8 cellular contexts compared by ENCODE assay signal in genomic region chr16:67000384-67001158, GRCh38. TPM values are rescaled to one million over a fixed set of nuclear protein-coding genes. Genes with fewer than 3 reads are reported as not detected.
DNase-seq lines count a peak whose midpoint lies in the region; ATAC-seq, FAIRE-seq and TF ChIP-seq lines count a peak whose summit lies in the region.

No MANE protein-coding gene starts in this region.

- TF ChIP-seq EP300 in A549 (IDR thresholded peaks at IDR 0.05), result no peak

- WGBS in A549 (ENCODE audit: missing lambda C conversion rate), result 28% methylated on average over 29 of the region's 75 CpGs
- WGBS in adrenal gland, 4 donors, result 1 to 5% (median 3%) methylated on average over 3 to 75 of the region's 75 CpGs
- 5% methylated on average over 75 of the region's 75 CpGs for WGBS in right cardiac atrium
- WGBS in psoas muscle, 3 donors, result 5 to 7% (median 6%) methylated on average over 55 to 74 of the region's 75 CpGs

- TF ChIP-seq CTCF in A549 (IDR thresholded peaks at IDR 0.05), result no peak
- TF ChIP-seq CTCF in adrenal gland (IDR thresholded peaks at IDR 0.05), result no peak
- no peak for TF ChIP-seq CTCF in psoas muscle (IDR thresholded peaks at IDR 0.05)

- peak overlapping the region; percentile 98 for H3K4me2 ChIP-seq in A549

- intact Hi-C loops in adrenal gland (cut with DNase I) (no loop called here), right cardiac atrium (cut with DNase I) (loop anchor here in 1 of 4 donors (10.0 kb wide), 1 partner anchor 414 kb away; the partner anchor contains the start of gene ZDHHC1), psoas muscle (cut with DNase I) (loop anchor here in 1 of 2 donors (5.0 kb wide), 1 partner anchor 38 kb away; the partner anchor contains the start of gene CES3)

- H3K27me3 ChIP-seq in H7 (ENCODE audit: control insufficient read depth, insufficient read depth, low read length) (peaks cover 48% of the 10 kb centered on the region), SJCRH30 (peaks cover 3% of the 10 kb centered on the region; the same call in 1 of the 2 replicates), adrenal gland (no peaks in the 10 kb centered on the region), right cardiac atrium (ENCODE audit: control insufficient read depth, insufficient read depth) (no peaks in the 10 kb centered on the region), psoas muscle (ENCODE audit: insufficient read depth in 3 of 3, low read length in 2 of 3) (no peaks in the 10 kb centered on the region)

- CTCF ChIA-PET in A549 (lab: Yijun Ruan, JAX), result interaction anchor here (1.0 to 5.9 kb wide), 4 partner anchors 17 to 178 kb away, joined by 4 to 25 read pairs (median 5); no protein-coding TSS in a partner anchor

- H3K27ac ChIP-seq in A549 (peak overlapping the region; percentile 79 to 82; a peak in 5 of 6 replicates), SJCRH30 (no peak overlapping the region), adrenal gland (peak overlapping the region in 2 of 5 donors; percentile 7 to 50), right cardiac atrium (ENCODE audit: low read length) (no peak overlapping the region), psoas muscle (peak overlapping the region; percentile 1)

- POLR2A ChIA-PET in A549 (lab: Yijun Ruan, JAX), result no interaction called here

- TF ChIP-seq POLR2A in A549 (IDR thresholded peaks at IDR 0.05; ENCODE audit: low read length), result peak; percentile 32
- TF ChIP-seq POLR2A in adrenal gland (IDR thresholded peaks at IDR 0.05), result no peak

- peak in 1 of 2 experiments; percentile 58 for DNase-seq in A549 (ENCODE audit: low read depth in 1 of 2, low spot score in 1 of 2)
- DNase-seq in H7, result peak; percentile 98
- peak; percentile 24 to 42 for DNase-seq in SJCRH30
- peak; percentile 32 to 88 (median 57) for DNase-seq in adrenal gland
- DNase-seq in right cardiac atrium, result peak; percentile 51 to 81 (median 79)
- peak; percentile 57 to 73 for DNase-seq in psoas muscle

- H3K9me3 ChIP-seq in A549 (no peaks in the 10 kb centered on the region), SJCRH30 (replicated peaks) (no peaks in the 10 kb centered on the region), adrenal gland (replicated peaks in 1 of 3) (no peaks in the 10 kb centered on the region), right cardiac atrium (ENCODE audit: control insufficient read depth, low read length) (no peaks in the 10 kb centered on the region), psoas muscle (no peaks in the 10 kb centered on the region)

- no peak for TF ChIP-seq RAD21 in A549 (conservative IDR thresholded peaks at IDR 0.05 in 1 of 2, IDR thresholded peaks at IDR 0.05 in 1 of 2)

- H3K4me1 ChIP-seq in A549 (peaks cover 25% of the 10 kb centered on the region), SJCRH30 (no peaks in the 10 kb centered on the region), adrenal gland (replicated peaks in 1 of 2) (peaks cover 11 to 13% of the 10 kb centered on the region in 2 donors), right cardiac atrium (ENCODE audit: control insufficient read depth, insufficient read depth, low read length) (peaks cover 2% of the 10 kb centered on the region), psoas muscle (peaks cover 9% of the 10 kb centered on the region)

- FAIRE-seq in A549 (lab: Jason Lieb, UNC), result no peak

- H3K36me3 ChIP-seq in H7 (replicated peaks; ENCODE audit: control insufficient read depth, insufficient read depth, low read length) (no peaks in the 10 kb centered on the region), SJCRH30 (no peaks in the 10 kb centered on the region), adrenal gland (replicated peaks in 1 of 2) (peaks cover 0 to 8% of the 10 kb centered on the region in 2 donors), psoas muscle (ENCODE audit: insufficient read depth in 1 of 2, low read depth in 1 of 2) (no peaks in the 10 kb centered on the region)

- H3K4me3 ChIP-seq in A549 (peak overlapping the region; percentile 66), H7 (ENCODE audit: insufficient read depth, low read depth, low read length) (peak overlapping the region; percentile 62), SJCRH30 (no peak overlapping the region), adrenal gland (peak overlapping the region in 2 of 4 donors; percentile 25 to 64), right cardiac atrium (ENCODE audit: low read length) (peak overlapping the region; percentile 51), psoas muscle (peak overlapping the region; percentile 67)

- peak; percentile 66 to 81 for ATAC-seq in A549
- peak; percentile 53 to 69 for ATAC-seq in right cardiac atrium
- peak; percentile 28 to 41 (median 34) for ATAC-seq in psoas muscle
- ATAC-seq in HG03097 (IDR thresholded peaks at IDR 0.05; ENCODE audit: low FRiP score, unreplicated experiment), result no peak
- ATAC-seq in HG03565 (IDR thresholded peaks at IDR 0.05; ENCODE audit: unreplicated experiment), result no peak

TF ChIP-seq in A549, 52 proteins besides CTCF, POLR2A, EP300 and RAD21:
- TF ChIP-seq HOXB13 (CRISPR knock-in tag; IDR thresholded peaks at IDR 0.05; ENCODE audit: low read depth) (0 out of 2 replicates have a peak, but pooled peaks have one; percentile 40), ATOH8 (CRISPR knock-in tag; IDR thresholded peaks at IDR 0.05; ENCODE audit: low read depth) (0 out of 2 replicates have a peak, but pooled peaks have one; percentile 10), E2F6 (IDR thresholded peaks at IDR 0.05; ENCODE audit: borderline replicate concordance, low read depth) (peak; percentile 91), MAX (IDR thresholded peaks at IDR 0.05) (peak; percentile 79), SREBF2 (IDR thresholded peaks at IDR 0.05) (no peak), POLR2AphosphoS2 (conservative IDR thresholded peaks at IDR 0.05; ENCODE audit: low read length) (no peak)

RNA-seq across cellular contexts. Expression of gene CES4A, which starts 12.2 kb away (rescaled TPM):
- polyA plus RNA-seq in A549 (2011; rRNA removed) (3.5 and 4.4 TPM in 2 replicates), A549 (2017; fragmentation: RNase III; extraction: RNeasy Plus Mini Kit Qiagen cat#74134 plus additional on column Dnase treatment) (2.5 to 3.5 TPM (median 2.8 TPM) in 3 replicates), adrenal gland (100 to 1,000 TPM in 1 of 3 donors, 10 to 100 TPM in 1, 1 to 10 TPM in 1; 7.0 to 127 (median 80.3) TPM), right cardiac atrium (10.3 TPM), psoas muscle (1 to 10 TPM; 4.2 to 5.5 (median 4.4) TPM)
- polyA plus RNA-seq in A549 (2012; cell fraction: cytosol; rRNA removed), result 2.0 and 2.9 TPM in 2 replicates
- polyA plus RNA-seq in A549 (2012; cell fraction: nucleus; rRNA removed), result 14.4 and 20.2 TPM in 2 replicates
- 3.6 TPM in 2 replicates for polyA minus RNA-seq in A549 (2011; rRNA and poly(A)+ RNA removed)
- total RNA-seq in H7 (2014; rRNA removed; shearing (Covaris generic)), result 0.07 and 0.45 TPM in 2 replicates
- not detected in 2 replicates for total RNA-seq in SJCRH30 (2014; rRNA removed; shearing (Covaris generic))
- total RNA-seq in adrenal gland (10 to 100 TPM in 6 of 8 donors, 1 to 10 TPM in 2; 4.4 to 31.0 (median 13.9) TPM), right cardiac atrium (10 to 100 TPM; 11.1 to 21.5 (median 12.1) TPM), psoas muscle (10 to 100 TPM in 2 of 4 donors, 1 to 10 TPM in 2; 6.0 to 41.3 (median 10.4) TPM)

RNA-seq across cellular contexts. Expression of gene CBFB, which starts 28.4 kb away (rescaled TPM):
- polyA plus RNA-seq in A549 (2011; rRNA removed), result 35.9 and 61.3 TPM in 2 replicates
- 19.1 and 22.6 TPM in 2 replicates for polyA plus RNA-seq in A549 (2012; cell fraction: cytosol; rRNA removed)
- 9.7 and 17.8 TPM in 2 replicates for polyA plus RNA-seq in A549 (2012; cell fraction: nucleus; rRNA removed)
- polyA plus RNA-seq in A549 (2017; fragmentation: RNase III; extraction: RNeasy Plus Mini Kit Qiagen cat#74134 plus additional on column Dnase treatment), result 26.0 to 29.3 TPM (median 27.7 TPM) in 3 replicates
- polyA minus RNA-seq in A549 (2011; rRNA and poly(A)+ RNA removed), result 24.8 and 32.0 TPM in 2 replicates
- total RNA-seq in H7 (2014; rRNA removed; shearing (Covaris generic)), result 31.4 and 49.3 TPM in 2 replicates
- total RNA-seq in SJCRH30 (2014; rRNA removed; shearing (Covaris generic)), result 136 and 151 TPM in 2 replicates
- total RNA-seq in adrenal gland, result 10 to 100 TPM; 19.3 to 41.2 (median 30.3) TPM
- polyA plus RNA-seq in adrenal gland, result 10 to 100 TPM; 13.0 to 20.9 (median 13.5) TPM
- 10 to 100 TPM; 23.7 to 39.3 (median 29.6) TPM for total RNA-seq in right cardiac atrium
- polyA plus RNA-seq in right cardiac atrium, result 15.7 TPM
- total RNA-seq in psoas muscle, result 10 to 100 TPM; 32.2 to 66.1 (median 56.7) TPM
- 10 to 100 TPM; 24.3 to 56.3 (median 51.4) TPM for polyA plus RNA-seq in psoas muscle

RNA-seq across cellular contexts. Expression of gene CES3, which starts 39.5 kb away (rescaled TPM):
- polyA plus RNA-seq in A549 (2011; rRNA removed), result 3.8 and 4.1 TPM in 2 replicates
- 2.5 and 2.6 TPM in 2 replicates for polyA plus RNA-seq in A549 (2012; cell fraction: cytosol; rRNA removed)
- polyA plus RNA-seq in A549 (2012; cell fraction: nucleus; rRNA removed), result 21.4 TPM in 2 replicates
- 2.1 to 2.7 TPM (median 2.3 TPM) in 3 replicates for polyA plus RNA-seq in A549 (2017; fragmentation: RNase III; extraction: RNeasy Plus Mini Kit Qiagen cat#74134 plus additional on column Dnase treatment)
- polyA minus RNA-seq in A549 (2011; rRNA and poly(A)+ RNA removed), result 7.5 and 9.2 TPM in 2 replicates
- 0.31 and 0.44 TPM in 2 replicates for total RNA-seq in H7 (2014; rRNA removed; shearing (Covaris generic))
- total RNA-seq in SJCRH30 (2014; rRNA removed; shearing (Covaris generic)), result 0.08 TPM in 2 replicates
- 1 to 10 TPM in 4 of 8 donors, under 1 TPM in 3, not detected in 1; 0.23 to 1.7 (median 1.3) TPM for total RNA-seq in adrenal gland
- under 1 TPM; 0.22 to 0.67 (median 0.48) TPM for polyA plus RNA-seq in adrenal gland
- 1 to 10 TPM in 2 of 4 donors, under 1 TPM in 2; 0.88 to 1.3 (median 0.98) TPM for total RNA-seq in right cardiac atrium
- polyA plus RNA-seq in right cardiac atrium, result 0.48 TPM
- total RNA-seq in psoas muscle, result 10 to 100 TPM in 3 of 4 donors, 1 to 10 TPM in 1; 9.7 to 15.2 (median 13.5) TPM
- polyA plus RNA-seq in psoas muscle, result 1 to 10 TPM in 2 of 3 donors, under 1 TPM in 1; 0.48 to 8.7 (median 8.5) TPM

Comparison
In these comparisons a context has a peak if more than half of its experiments do, and no peak if none do; other contexts are left out.
1. ATAC-seq: peak in A549 (2 of 2), right cardiac atrium (2 of 2) and psoas muscle (4 of 4); none in HG03097 (single experiment) and HG03565 (single experiment).
2. H3K27ac ChIP-seq: peak in A549 (2 of 2) and psoas muscle (single experiment); none in SJCRH30 (single experiment) and right cardiac atrium (single experiment).